ENCODE assay signal across 1 cellular context in the genomic region with DNA sequence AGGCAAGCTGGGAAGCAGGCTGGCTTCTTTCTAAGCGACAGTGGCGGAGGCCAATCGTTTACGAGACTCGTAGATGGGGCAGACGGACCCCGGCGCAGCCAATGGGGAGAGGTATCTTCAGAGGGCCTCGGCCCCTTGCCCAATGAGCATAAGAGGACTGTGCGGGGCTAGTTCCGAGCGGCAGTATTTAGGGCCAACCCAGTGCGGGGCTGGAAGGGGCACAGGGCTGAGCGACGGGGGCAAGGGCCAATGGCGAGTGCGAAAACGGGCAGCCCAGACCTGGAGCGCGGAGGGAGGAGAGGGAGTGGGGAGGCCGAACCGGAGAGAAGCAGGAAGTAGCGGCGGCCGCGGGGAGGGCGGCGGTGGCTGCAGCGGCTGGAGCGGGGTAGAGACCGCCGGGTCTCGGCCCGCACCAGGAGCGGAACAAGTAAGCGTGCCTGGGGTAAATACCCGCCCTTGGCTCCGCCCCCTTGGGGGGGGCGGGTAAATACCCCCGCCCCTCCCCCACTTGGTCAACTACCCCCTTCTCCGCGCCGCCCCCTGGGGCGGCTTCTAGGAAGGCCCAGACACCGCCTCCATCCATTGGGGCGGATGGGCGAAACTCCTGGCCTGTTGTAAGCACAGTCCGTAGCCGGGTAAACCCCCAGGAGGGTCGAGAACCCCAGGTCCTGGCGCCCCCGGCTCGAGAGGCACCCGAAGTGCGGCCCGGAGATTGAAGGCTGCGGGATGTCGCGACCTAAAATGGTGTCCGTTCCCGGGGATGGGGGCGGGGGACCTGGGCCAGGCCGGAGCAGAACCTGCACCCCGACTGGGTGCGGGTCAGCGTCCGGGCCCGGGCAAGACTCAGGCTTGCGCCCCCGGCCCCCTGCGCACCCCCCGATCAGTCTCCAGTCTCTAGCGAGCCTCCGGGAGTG.
TF ChIP-seq lines count a peak whose summit lies in the region.

Gene ZNF687, plus strand, starts transcription at position 331 of the 914 bp plus-strand sequence. CDS start 3,993 bp downstream, outside the sequence.

TF ChIP-seq in K562, 482 proteins besides CTCF, POLR2A, EP300 and RAD21 (continued from another document and continues in another):
- TF ChIP-seq PHF8 (IDR thresholded peaks at IDR 0.05; ENCODE audit: borderline replicate concordance, low read length) = peak; percentile 42
- TF ChIP-seq NRF1 (conservative IDR thresholded peaks at IDR 0.05 in 1 of 2, IDR thresholded peaks at IDR 0.05 in 1 of 2) = peak; percentile 82 to 86
- peak; percentile 90 for TF ChIP-seq ZBTB7A (IDR thresholded peaks at IDR 0.05; ENCODE audit: borderline replicate concordance, control insufficient read depth, low read depth, low read length)
- peak; percentile 100 for TF ChIP-seq ASH1L (IDR thresholded peaks at IDR 0.05; ENCODE audit: borderline replicate concordance, low read depth, partially characterized antibody)
- TF ChIP-seq MEF2A (IDR thresholded peaks at IDR 0.05; ENCODE audit: control insufficient read depth, low read depth, low read length) = no peak
- TF ChIP-seq, protein P1, sequence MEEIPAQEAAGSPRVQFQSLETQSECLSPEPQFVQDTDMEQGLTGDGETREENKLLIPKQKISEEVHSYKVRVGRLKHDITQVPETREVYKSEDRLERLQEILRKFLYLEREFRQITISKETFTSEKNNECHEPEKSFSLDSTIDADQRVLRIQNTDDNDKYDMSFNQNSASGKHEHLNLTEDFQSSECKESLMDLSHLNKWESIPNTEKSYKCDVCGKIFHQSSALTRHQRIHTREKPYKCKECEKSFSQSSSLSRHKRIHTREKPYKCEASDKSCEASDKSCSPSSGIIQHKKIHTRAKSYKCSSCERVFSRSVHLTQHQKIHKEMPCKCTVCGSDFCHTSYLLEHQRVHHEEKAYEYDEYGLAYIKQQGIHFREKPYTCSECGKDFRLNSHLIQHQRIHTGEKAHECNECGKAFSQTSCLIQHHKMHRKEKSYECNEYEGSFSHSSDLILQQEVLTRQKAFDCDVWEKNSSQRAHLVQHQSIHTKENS (CRISPR knock-in tag; IDR thresholded peaks at IDR 0.05) = no peak
- TF ChIP-seq PRMT5 (CRISPR knock-in tag; IDR thresholded peaks at IDR 0.05) = no peak
- no peak; a peak in 1 of 4 replicates for TF ChIP-seq ZMIZ1 (IDR thresholded peaks at IDR 0.05; ENCODE audit: low read depth in 2 of 2, low read length in 2 of 2)
- TF ChIP-seq PHF21A (IDR thresholded peaks at IDR 0.05; ENCODE audit: borderline replicate concordance, low read depth) = peak; percentile 28; the same call in 1 of the 2 replicates
- no peak for TF ChIP-seq JUNB (CRISPR knock-in tag; conservative IDR thresholded peaks at IDR 0.05)
- TF ChIP-seq SMARCB1 (IDR thresholded peaks at IDR 0.05; ENCODE audit: insufficient read length, low read depth) = no peak
- no peak for TF ChIP-seq BCLAF1 (IDR thresholded peaks at IDR 0.05; ENCODE audit: borderline replicate concordance in 1 of 2, control insufficient read depth in 1 of 2, low read depth in 2 of 2, low read length in 1 of 2)
- peak; percentile 90 for TF ChIP-seq MAZ (CRISPR knock-in tag; conservative IDR thresholded peaks at IDR 0.05 in 1 of 2, IDR thresholded peaks at IDR 0.05 in 1 of 2)
- TF ChIP-seq, protein P2, sequence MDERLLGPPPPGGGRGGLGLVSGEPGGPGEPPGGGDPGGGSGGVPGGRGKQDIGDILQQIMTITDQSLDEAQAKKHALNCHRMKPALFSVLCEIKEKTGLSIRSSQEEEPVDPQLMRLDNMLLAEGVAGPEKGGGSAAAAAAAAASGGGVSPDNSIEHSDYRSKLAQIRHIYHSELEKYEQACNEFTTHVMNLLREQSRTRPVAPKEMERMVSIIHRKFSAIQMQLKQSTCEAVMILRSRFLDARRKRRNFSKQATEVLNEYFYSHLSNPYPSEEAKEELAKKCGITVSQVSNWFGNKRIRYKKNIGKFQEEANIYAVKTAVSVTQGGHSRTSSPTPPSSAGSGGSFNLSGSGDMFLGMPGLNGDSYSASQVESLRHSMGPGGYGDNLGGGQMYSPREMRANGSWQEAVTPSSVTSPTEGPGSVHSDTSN (CRISPR knock-in tag; IDR thresholded peaks at IDR 0.05; ENCODE audit: low read depth) = peak; percentile 99
- TF ChIP-seq, protein P2 (tag; conservative IDR thresholded peaks at IDR 0.05; ENCODE audit: low read depth) = peak; percentile 100
- no peak for TF ChIP-seq ZNF696 (CRISPR knock-in tag; conservative IDR thresholded peaks at IDR 0.05)
- TF ChIP-seq WHSC1 (IDR thresholded peaks at IDR 0.05; ENCODE audit: low read length) = no peak
- no peak; the same call in 1 of the 2 replicates for TF ChIP-seq CREB1 (IDR thresholded peaks at IDR 0.05)
- TF ChIP-seq CREB1 (CRISPR knock-in tag; IDR thresholded peaks at IDR 0.05) = 0 out of 2 replicates have a peak, but pooled peaks have one; percentile 6
- peak; percentile 99 for TF ChIP-seq FOS (IDR thresholded peaks at IDR 0.05; ENCODE audit: extremely low read depth, insufficient read length)
- peak; percentile 87 for TF ChIP-seq POLR2G (IDR thresholded peaks at IDR 0.05; ENCODE audit: low read depth, low read length)
- no peak; the same call in 1 of the 2 replicates for TF ChIP-seq C11orf30 (IDR thresholded peaks at IDR 0.05; ENCODE audit: low read depth)
- peak; percentile 79 for TF ChIP-seq PRDM10 (IDR thresholded peaks at IDR 0.05; ENCODE audit: partially characterized antibody)
- TF ChIP-seq, protein P3, sequence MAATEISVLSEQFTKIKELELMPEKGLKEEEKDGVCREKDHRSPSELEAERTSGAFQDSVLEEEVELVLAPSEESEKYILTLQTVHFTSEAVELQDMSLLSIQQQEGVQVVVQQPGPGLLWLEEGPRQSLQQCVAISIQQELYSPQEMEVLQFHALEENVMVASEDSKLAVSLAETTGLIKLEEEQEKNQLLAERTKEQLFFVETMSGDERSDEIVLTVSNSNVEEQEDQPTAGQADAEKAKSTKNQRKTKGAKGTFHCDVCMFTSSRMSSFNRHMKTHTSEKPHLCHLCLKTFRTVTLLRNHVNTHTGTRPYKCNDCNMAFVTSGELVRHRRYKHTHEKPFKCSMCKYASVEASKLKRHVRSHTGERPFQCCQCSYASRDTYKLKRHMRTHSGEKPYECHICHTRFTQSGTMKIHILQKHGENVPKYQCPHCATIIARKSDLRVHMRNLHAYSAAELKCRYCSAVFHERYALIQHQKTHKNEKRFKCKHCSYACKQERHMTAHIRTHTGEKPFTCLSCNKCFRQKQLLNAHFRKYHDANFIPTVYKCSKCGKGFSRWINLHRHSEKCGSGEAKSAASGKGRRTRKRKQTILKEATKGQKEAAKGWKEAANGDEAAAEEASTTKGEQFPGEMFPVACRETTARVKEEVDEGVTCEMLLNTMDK (IDR thresholded peaks at IDR 0.05; ENCODE audit: borderline replicate concordance, insufficient read depth, low read depth, low read length, poor library complexity, severe bottlenecking) = no peak
- 0 out of 2 replicates have a peak, but pooled peaks have one; percentile 77 for TF ChIP-seq ZNF830 (CRISPR knock-in tag; IDR thresholded peaks at IDR 0.05)
- 0 out of 2 replicates have a peak, but pooled peaks have one; percentile 56 for TF ChIP-seq E2F5 (CRISPR knock-in tag; IDR thresholded peaks at IDR 0.05)
- no peak for TF ChIP-seq ATF7 (IDR thresholded peaks at IDR 0.05)
- TF ChIP-seq ZNF212 (CRISPR knock-in tag; IDR thresholded peaks at IDR 0.05) = no peak
- TF ChIP-seq SREBF2 (CRISPR knock-in tag; IDR thresholded peaks at IDR 0.05) = no peak
- TF ChIP-seq GABPB2 (CRISPR knock-in tag; conservative IDR thresholded peaks at IDR 0.05) = no peak
- no peak for TF ChIP-seq HDAC8 (tag; IDR thresholded peaks at IDR 0.05)
- peak in 1 of 2 experiments; percentile 22; a peak in 1 of 4 replicates for TF ChIP-seq HDAC1 (IDR thresholded peaks at IDR 0.05)
- TF ChIP-seq SIN3A (IDR thresholded peaks at IDR 0.05; ENCODE audit: borderline replicate concordance in 2 of 2, control insufficient read depth in 1 of 2, low read depth in 2 of 2, low read length in 2 of 2) = peak; percentile 58 to 76; a peak in 2 of 4 replicates
- TF ChIP-seq ZNF586 (CRISPR knock-in tag; conservative IDR thresholded peaks at IDR 0.05) = no peak
